Comparison of ENCODE assay signal across 8 cellular contexts in genomic region chr6:110814488-110815259, GRCh38. TPM values are rescaled to one million over a fixed set of nuclear protein-coding genes. Genes with fewer than 3 reads are reported as not detected.
DNase-seq lines count a peak whose midpoint lies in the region; ATAC-seq and TF ChIP-seq lines count a peak whose summit lies in the region.

No MANE protein-coding gene starts in this region.

- peak overlapping the region; percentile 89 to 94 for H3K4me3 ChIP-seq in foreskin fibroblast (ENCODE audit: low read depth in 1 of 2, low read length in 2 of 2)
- peak overlapping the region; percentile 74 for H3K4me3 ChIP-seq in neural progenitor cell

- no peaks in the 10 kb centered on the region for H3K36me3 ChIP-seq in neural progenitor cell

- no peak for TF ChIP-seq CTCF in foreskin fibroblast (IDR thresholded peaks at IDR 0.05; ENCODE audit: low read depth, low read length)
- no peak for TF ChIP-seq CTCF in neural progenitor cell (IDR thresholded peaks at IDR 0.05)

- peak overlapping the region; percentile 99 for H3K4me3 Mint-ChIP-seq in neural progenitor cell

- H2AFZ ChIP-seq in neural progenitor cell (replicated peaks): peak overlapping the region; percentile 78

- peaks cover 16% of the 10 kb centered on the region for H3F3A ChIP-seq in neural progenitor cell (ENCODE audit: low read depth)

- DNase-seq in Ammon's horn (ENCODE audit: low spot score) (peak; percentile 64), GM19238 (ENCODE audit: insufficient read length, low spot score) (peak; percentile 49), activated gamma-delta T cell treated with Interleukin-2 at 50 U/mL for 16 hours (peak; percentile 50), foreskin fibroblast (peak; percentile 43 to 78), neural progenitor cell (ENCODE audit: low spot score) (peak; percentile 66), superior temporal gyrus (ENCODE audit: extremely low spot score) (peak; percentile 47)

- peak overlapping the region; percentile 79 for H3K27ac ChIP-seq in neural progenitor cell

- peaks cover 52% of the 10 kb centered on the region for H3K79me2 ChIP-seq in neural progenitor cell (ENCODE audit: low read depth)

- ATAC-seq in HG03442 (IDR thresholded peaks at IDR 0.05; ENCODE audit: unreplicated experiment): peak; percentile 9

- peak overlapping the region; percentile 100 for H3K27ac Mint-ChIP-seq in neural progenitor cell

- H3K4me1 ChIP-seq in neural progenitor cell: peaks cover 17% of the 10 kb centered on the region

- peak overlapping the region; percentile 76 for H3K9ac ChIP-seq in neural progenitor cell

- peaks cover 16% of the 10 kb centered on the region for H3K4me1 Mint-ChIP-seq in neural progenitor cell

- peaks cover 11% of the 10 kb centered on the region for H3K36me3 Mint-ChIP-seq in neural progenitor cell

- H3K27me3 ChIP-seq in neural progenitor cell: no peaks in the 10 kb centered on the region

- H4K20me1 ChIP-seq in neural progenitor cell (ENCODE audit: low read depth): peaks cover 19% of the 10 kb centered on the region

- H3K9me3 ChIP-seq in neural progenitor cell (ENCODE audit: low read depth): no peaks in the 10 kb centered on the region

- peaks cover 9% of the 10 kb centered on the region for H3K27me3 Mint-ChIP-seq in neural progenitor cell (ENCODE audit: insufficient read depth, low read depth)

- peak overlapping the region; percentile 96 for H3K4me2 ChIP-seq in neural progenitor cell

- H3K9me3 Mint-ChIP-seq in neural progenitor cell: peaks cover 12% of the 10 kb centered on the region

TF ChIP-seq in PFSK-1, 5 proteins besides CTCF, POLR2A, EP300 and RAD21:
- TF ChIP-seq FOXP2 (optimal IDR thresholded peaks at IDR 0.05; ENCODE audit: borderline replicate concordance, extremely low read depth, extremely low read length, insufficient read depth) (no peak), SIN3A (IDR thresholded peaks at IDR 0.05; ENCODE audit: borderline replicate concordance, insufficient read depth, low read length) (peak; percentile 14; the same call in 1 of the 2 replicates)

RNA-seq across cellular contexts. Expression of gene CDK19, which starts 0.6 kb away (rescaled TPM):
- polyA plus RNA-seq in PFSK-1 (2012; ENCODE audit: insufficient read length, low read depth): 3.7 TPM
- 25.0 and 34.4 TPM in 2 replicates for total RNA-seq in neural progenitor cell (ENCODE audit: low replicate concordance)

RNA-seq across cellular contexts. Expression of gene AMD1, which starts 59.9 kb away (rescaled TPM):
- 20.8 TPM for polyA plus RNA-seq in PFSK-1 (2012; ENCODE audit: insufficient read length, low read depth)
- 94.0 and 142 TPM in 2 replicates for total RNA-seq in neural progenitor cell (ENCODE audit: low replicate concordance)

Comparison
In these comparisons a context has a peak if more than half of its experiments do, and no peak if none do; other contexts are left out.
1. Peak in every context shown above with its lines: DNase-seq, ATAC-seq, H3K4me3 ChIP-seq and H3K27ac ChIP-seq.